In genomic region chr10:73664156-73665040, GRCh38 we compare ENCODE assay signal across 5 cellular contexts. TPM values are rescaled to one million over a fixed set of nuclear protein-coding genes. Genes with fewer than 3 reads are reported as not detected.
"Had no signal": no experiment of that assay in that cellular context is flagged by ENCODE, and none has a peak within 500 bp of the region (broad histone marks: within the 10 kb centered on the region; RNA-seq: fewer than 3 reads in every experiment).

No MANE protein-coding gene starts in this region.

RNA-seq across cellular contexts. Expression of gene SYNPO2L, which starts 8.6 kb away (rescaled TPM):
- total RNA-seq: dermis blood vessel endothelial cell; natural killer cell treated with Interleukin-12 subunit alpha and Interleukin-12 subunit beta and Interleukin-15 and Interleukin-18, amount 100 ng/mL, for 72 hours; sigmoid colon; suprapubic skin had no signal

RNA-seq across cellular contexts. Expression of gene MYOZ1, which starts 23.1 kb away (rescaled TPM):
- total RNA-seq: dermis blood vessel endothelial cell; mononuclear cell; natural killer cell treated with Interleukin-12 subunit alpha and Interleukin-12 subunit beta and Interleukin-15 and Interleukin-18, amount 100 ng/mL, for 72 hours; sigmoid colon had no signal
